Comparison of ENCODE assay signal across 9 cellular contexts in genomic region chr2:37589298-37589697, GRCh38.
DNase-seq lines count a peak whose midpoint lies in the region; ATAC-seq and TF ChIP-seq lines count a peak whose summit lies in the region.
"Had no signal": no experiment of that assay in that cellular context is flagged by ENCODE, and none has a peak within 500 bp of the region (broad histone marks: within the 10 kb centered on the region; RNA-seq: fewer than 3 reads in every experiment).

No MANE protein-coding gene starts in this region.

- CTCF ChIA-PET in GM10248 (lab: Yijun Ruan, JAX) = interaction anchor here (1.0 to 2.0 kb wide), 6 partner anchors 11 to 290 kb away, joined by 3 to 9 read pairs (median 4); no protein-coding TSS in a partner anchor

- ATAC-seq in GM21576 (IDR thresholded peaks at IDR 0.05; ENCODE audit: unreplicated experiment) (peak; percentile 36), T-helper 17 cell (no peak)

- no peaks in the 10 kb centered on the region for H3K36me3 Mint-ChIP-seq in T-helper 17 cell (ENCODE audit: low read depth)

- H3K27me3 Mint-ChIP-seq in T-helper 17 cell = no peaks in the 10 kb centered on the region

- peak overlapping the region; percentile 99 for H3K27ac Mint-ChIP-seq in T-helper 17 cell

- H3K4me1 ChIP-seq in osteoblast (ENCODE audit: insufficient read depth, low read length) = peaks cover 64% of the 10 kb centered on the region
- no peaks in the 10 kb centered on the region for H3K4me1 ChIP-seq in Karpas-422 (ENCODE audit: low read length)

- H3K79me2 ChIP-seq in osteoblast (ENCODE audit: insufficient read depth, low read length) (no peaks in the 10 kb centered on the region), Karpas-422 (ENCODE audit: low read length) (no peaks in the 10 kb centered on the region)

- peaks cover 58% of the 10 kb centered on the region for H3K4me1 Mint-ChIP-seq in T-helper 17 cell

- peak overlapping the region; percentile 66 for H3K4me3 Mint-ChIP-seq in T-helper 17 cell

- H4K20me1 ChIP-seq in osteoblast (ENCODE audit: insufficient read depth, low read length) (no peaks in the 10 kb centered on the region), Karpas-422 (ENCODE audit: insufficient read depth, low read depth, low read length) (no peaks in the 10 kb centered on the region)

- H3K4me3 ChIP-seq in osteoblast (ENCODE audit: insufficient read depth, low read length) (no peak overlapping the region), H7 (ENCODE audit: insufficient read depth, low read depth, low read length) (no peak overlapping the region), Karpas-422 (ENCODE audit: low read length) (no peak overlapping the region)

- no peaks in the 10 kb centered on the region for H3K9me2 ChIP-seq in Karpas-422 (replicated peaks; ENCODE audit: insufficient read depth, low read length)

- no peaks in the 10 kb centered on the region for H3K27me3 ChIP-seq in osteoblast (ENCODE audit: insufficient read depth, low read length)
- H3K27me3 ChIP-seq in H7 (ENCODE audit: control insufficient read depth, insufficient read depth, low read length) = no peaks in the 10 kb centered on the region
- H3K27me3 ChIP-seq in Karpas-422 (ENCODE audit: low read length) = no peaks in the 10 kb centered on the region

- H3K36me3 ChIP-seq in osteoblast (ENCODE audit: insufficient read depth, low read length) (no peaks in the 10 kb centered on the region), H7 (replicated peaks; ENCODE audit: control insufficient read depth, insufficient read depth, low read length) (no peaks in the 10 kb centered on the region), Karpas-422 (ENCODE audit: insufficient read depth, low read length) (no peaks in the 10 kb centered on the region)

- DNase-seq in GM10248 (ENCODE audit: extremely low spot score) (peak; percentile 31), T-helper 17 cell (no peak), osteoblast (ENCODE audit: insufficient read length, low spot score, missing footprints) (no peak), NCI-H748 treated with DMSO at 0.1 percent for 48 hours (lab: John Stamatoyannopoulos, UW) (no peak), SHP77 (lab: John Stamatoyannopoulos, UW) (no peak), H7 (no peak), Karpas-422 (no peak)
- DNase-seq: amygdala had no signal

- H3K9me3 ChIP-seq in T-helper 17 cell (ENCODE audit: control insufficient read depth, low read length, poor library complexity, severe bottlenecking) (no peaks in the 10 kb centered on the region), osteoblast (ENCODE audit: low read depth, low read length) (no peaks in the 10 kb centered on the region), Karpas-422 (ENCODE audit: low read length) (no peaks in the 10 kb centered on the region)

- H3K27ac ChIP-seq in osteoblast (ENCODE audit: low read depth, low read length) = peak overlapping the region; percentile 61
- H3K27ac ChIP-seq in Karpas-422 (ENCODE audit: low read length) = no peak overlapping the region

- POLR2A ChIA-PET in GM10248 (lab: Yijun Ruan, JAX) = no interaction called here

- H3K9ac ChIP-seq in Karpas-422 (ENCODE audit: low read length) = no peak overlapping the region

- TF ChIP-seq CTCF in GM10248 (IDR thresholded peaks at IDR 0.05; ENCODE audit: control extremely low read depth, extremely low read depth, low read depth, missing control alignments) = no peak
- TF ChIP-seq CTCF in osteoblast (IDR thresholded peaks at IDR 0.05; ENCODE audit: extremely low read depth, low read depth, low read length) = no peak

- H2AFZ ChIP-seq in osteoblast (ENCODE audit: low read length) (no peak overlapping the region), Karpas-422 (ENCODE audit: low read length) (no peak overlapping the region)

- H3K4me2 ChIP-seq in osteoblast (ENCODE audit: insufficient read depth, low read length) (peak overlapping the region; percentile 59), Karpas-422 (ENCODE audit: low read depth, low read length, poor library complexity, severe bottlenecking) (no peak overlapping the region)
